In the genomic region with DNA sequence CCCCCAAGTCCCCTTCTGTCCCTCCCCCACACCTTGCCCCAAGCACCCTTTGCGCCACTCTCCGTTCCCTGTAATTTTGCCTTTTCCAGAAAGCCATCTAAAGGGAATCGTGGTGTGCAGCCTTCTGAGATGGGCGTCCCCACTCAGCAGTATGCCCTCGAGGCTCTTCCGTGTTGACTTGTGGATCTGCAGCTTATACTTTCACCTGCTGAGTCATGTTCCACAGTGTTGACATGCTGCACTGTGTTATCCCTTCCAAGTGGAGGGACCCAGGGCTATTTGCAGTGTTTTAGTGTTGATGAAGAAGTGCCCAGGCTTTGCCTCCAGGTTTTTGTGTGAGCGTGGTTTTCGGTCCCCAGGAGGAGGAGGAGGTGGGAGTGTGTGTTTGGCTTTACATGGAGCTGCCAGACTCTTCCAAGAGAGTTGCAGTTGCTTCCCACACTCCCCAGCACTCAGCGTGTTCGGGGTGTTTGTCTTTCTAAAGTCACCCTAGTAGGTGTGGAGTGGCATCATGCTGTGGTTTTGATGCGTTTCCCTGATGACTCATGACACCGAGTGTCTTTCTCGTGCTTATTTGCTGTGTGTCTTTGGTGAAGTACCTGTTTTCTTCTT, we compare ENCODE assay signal across 8 cellular contexts. TPM values are rescaled to one million over a fixed set of nuclear protein-coding genes. Genes with fewer than 3 reads are reported as not detected.
DNase-seq lines count a peak whose midpoint lies in the region; ATAC-seq and TF ChIP-seq lines count a peak whose summit lies in the region.

No MANE protein-coding gene starts in this region.

- H3K4me3 Mint-ChIP-seq in CD14-positive monocyte (no peak overlapping the region), neural progenitor cell (no peak overlapping the region)

- H3K4me3 ChIP-seq in neural progenitor cell (no peak overlapping the region), left ventricle myocardium inferior (no peak overlapping the region)

- H3K27me3 Mint-ChIP-seq in CD14-positive monocyte (ENCODE audit: low read depth in 3 of 3) (peaks cover 0 to 2% (median 2%) of the 10 kb centered on the region in 3 donors), neural progenitor cell (ENCODE audit: insufficient read depth, low read depth) (peaks cover 5% of the 10 kb centered on the region)

- H3K36me3 ChIP-seq in neural progenitor cell (peaks cover 3% of the 10 kb centered on the region), left ventricle myocardium inferior (peaks cover 60% of the 10 kb centered on the region)

- H3K27ac ChIP-seq in neural progenitor cell (peak overlapping the region; percentile 29), left ventricle myocardium inferior (replicated peaks) (no peak overlapping the region)

- intact Hi-C loops in CD14-positive monocyte (cut with micrococcal nuclease): no loop called here
- intact Hi-C loops in left ventricle myocardium inferior (cut with micrococcal nuclease): no loop called here

- peaks cover 28% of the 10 kb centered on the region for H3K4me1 Mint-ChIP-seq in CD14-positive monocyte
- H3K4me1 Mint-ChIP-seq in neural progenitor cell: peaks cover 5% of the 10 kb centered on the region

- H4K20me1 ChIP-seq in neural progenitor cell (ENCODE audit: low read depth): peaks cover 37% of the 10 kb centered on the region

- H3K36me3 Mint-ChIP-seq in CD14-positive monocyte: peaks cover 72 to 80% of the 10 kb centered on the region in 2 donors
- H3K36me3 Mint-ChIP-seq in neural progenitor cell: peaks cover 35% of the 10 kb centered on the region

- H3K27me3 ChIP-seq in neural progenitor cell: no peaks in the 10 kb centered on the region
- H3K27me3 ChIP-seq in left ventricle myocardium inferior (ENCODE audit: low read depth): no peaks in the 10 kb centered on the region

- DNase-seq in CD14-positive monocyte (ENCODE audit: low spot score) (peak; percentile 65), NOMO-1 treated with DMSO at 0.1 percent for 48 hours (lab: John Stamatoyannopoulos, UW; ENCODE audit: unreplicated experiment) (peak; percentile 40), neural progenitor cell (ENCODE audit: low spot score) (no peak), NCI-H2196 (lab: John Stamatoyannopoulos, UW; ENCODE audit: unreplicated experiment) (no peak), left ventricle myocardium inferior (no peak), omental fat pad (ENCODE audit: low spot score) (no peak)
- DNase-seq in activated effector memory CD4-positive, alpha-beta T cell treated with anti-CD3 and anti-CD28 coated beads, Interleukin-2, amount 50 U/mL, for 16 hours: peak; percentile 74

- no peaks in the 10 kb centered on the region for H3F3A ChIP-seq in neural progenitor cell (ENCODE audit: low read depth)

- no peak overlapping the region for H3K4me2 ChIP-seq in neural progenitor cell

- TF ChIP-seq CTCF in CD14-positive monocyte (IDR thresholded peaks at IDR 0.05) (no peak), neural progenitor cell (IDR thresholded peaks at IDR 0.05) (no peak), left ventricle myocardium inferior (IDR thresholded peaks at IDR 0.05; ENCODE audit: borderline replicate concordance) (no peak), omental fat pad (IDR thresholded peaks at IDR 0.05) (no peak)

- H3K9me3 ChIP-seq in neural progenitor cell (ENCODE audit: low read depth) (no peaks in the 10 kb centered on the region), left ventricle myocardium inferior (replicated peaks) (no peaks in the 10 kb centered on the region)

- no peak overlapping the region for H3K9ac ChIP-seq in neural progenitor cell

- H3K9me3 Mint-ChIP-seq in CD14-positive monocyte (peaks cover 0 to 4% (median 0%) of the 10 kb centered on the region in 7 donors), neural progenitor cell (no peaks in the 10 kb centered on the region)

- H2AFZ ChIP-seq in neural progenitor cell (replicated peaks): no peak overlapping the region

- H3K27ac Mint-ChIP-seq in CD14-positive monocyte: peak overlapping the region; percentile 3 to 84 (median 64)
- no peak overlapping the region for H3K27ac Mint-ChIP-seq in neural progenitor cell

- H3K4me1 ChIP-seq in neural progenitor cell (peaks cover 6% of the 10 kb centered on the region), left ventricle myocardium inferior (peaks cover 20% of the 10 kb centered on the region)

- H3K79me2 ChIP-seq in neural progenitor cell (ENCODE audit: low read depth): peaks cover 4% of the 10 kb centered on the region

- ATAC-seq in HG02970 (IDR thresholded peaks at IDR 0.05; ENCODE audit: low FRiP score, unreplicated experiment): no peak
- no peak for ATAC-seq in omental fat pad (ENCODE audit: low FRiP score)

RNA-seq across cellular contexts. Expression of a gene that starts 32.1 kb away (rescaled TPM):
- 1 to 10 TPM; 5.8 to 7.5 TPM for polyA plus RNA-seq in CD14-positive monocyte
- total RNA-seq in neural progenitor cell (ENCODE audit: low replicate concordance): 187 and 207 TPM in 2 replicates
- total RNA-seq in left ventricle myocardium inferior: 30.6 TPM
- total RNA-seq in omental fat pad: 10 to 100 TPM; 22.7 to 28.5 (median 23.8) TPM

RNA-seq across cellular contexts. Expression of a gene that starts 33.9 kb away (rescaled TPM):
- 1 to 10 TPM in 1 of 2 donors, under 1 TPM in 1; 0.46 to 1.0 TPM for polyA plus RNA-seq in CD14-positive monocyte
- total RNA-seq in neural progenitor cell (ENCODE audit: low replicate concordance): 11.7 and 19.5 TPM in 2 replicates
- total RNA-seq in left ventricle myocardium inferior: 12.3 TPM
- 10 to 100 TPM in 2 of 4 donors, 1 to 10 TPM in 2; 7.6 to 11.7 (median 9.8) TPM for total RNA-seq in omental fat pad

RNA-seq across cellular contexts. Expression of a gene that starts 34.1 kb away (rescaled TPM):
- polyA plus RNA-seq in CD14-positive monocyte: 1 to 10 TPM in 1 of 2 donors, under 1 TPM in 1; 0.75 to 1.2 TPM
- total RNA-seq in neural progenitor cell (ENCODE audit: low replicate concordance): 33.8 and 64.4 TPM in 2 replicates
- 7.5 TPM for total RNA-seq in left ventricle myocardium inferior
- total RNA-seq in omental fat pad: 10 to 100 TPM; 13.6 to 21.0 (median 19.6) TPM

RNA-seq across cellular contexts. Expression of a gene that starts 60.0 kb away (rescaled TPM):
- 1 to 10 TPM; 1.1 to 2.1 TPM for polyA plus RNA-seq in CD14-positive monocyte
- total RNA-seq in neural progenitor cell (ENCODE audit: low replicate concordance): 28.5 and 71.3 TPM in 2 replicates
- 56.0 TPM for total RNA-seq in left ventricle myocardium inferior
- 10 to 100 TPM; 27.3 to 73.3 (median 51.6) TPM for total RNA-seq in omental fat pad

Comparison
In these comparisons a context has a peak if more than half of its experiments do, and no peak if none do; other contexts are left out.
1. DNase-seq: peak in CD14-positive monocyte (single experiment), NOMO-1 treated with DMSO at 0.1 percent for 48 hours (single experiment) and activated effector memory CD4-positive, alpha-beta T cell treated with anti-CD3 and anti-CD28 coated beads, Interleukin-2, amount 50 U/mL, for 16 hours (single experiment); none in neural progenitor cell (single experiment), NCI-H2196 (single experiment), left ventricle myocardium inferior (single experiment) and omental fat pad (single experiment).